Comparison of ENCODE assay signal across 24 cellular contexts in genomic region chr6:7301702-7302101, GRCh38.
"Had no signal": no experiment of that assay in that cellular context is flagged by ENCODE, and none has a peak within 500 bp of the region (broad histone marks: within the 10 kb centered on the region; RNA-seq: fewer than 3 reads in every experiment).

No MANE protein-coding gene starts in this region.

- H3K27me3 Mint-ChIP-seq: dendritic cell treated with granulocyte-macrophage colony-stimulating factor and Interleukin-4, amounts not matched to agents 40 ng/mL and 50 ng/mL, for 4 days; effector memory CD8-positive, alpha-beta T cell; stimulated activated naive B cell treated with anti-CD40 and anti-IgM and Interleukin-4, amounts not matched to agents 10 μg/mL and 1 μg/mL and 100 μg/mL, for 72 hours; stimulated activated naive CD8-positive, alpha-beta T cell treated with anti-CD3 and anti-CD28 coated beads, Interleukin-15, amount 100 ng/mL, for 72 hours had no signal

- H3K9me3 ChIP-seq: esophagus squamous epithelium, gastroesophageal sphincter, mucosa of descending colon, right atrium auricular region, sigmoid colon, testis, tibial nerve, upper lobe of right lung, vagina had no signal

- H3K4me3 Mint-ChIP-seq: dendritic cell treated with granulocyte-macrophage colony-stimulating factor and Interleukin-4, amounts not matched to agents 40 ng/mL and 50 ng/mL, for 4 days; effector memory CD8-positive, alpha-beta T cell; natural killer cell; neural crest cell; stimulated activated naive B cell treated with anti-CD40 and anti-IgM and Interleukin-4, amounts not matched to agents 10 μg/mL and 1 μg/mL and 100 μg/mL, for 72 hours; stimulated activated naive CD8-positive, alpha-beta T cell treated with anti-CD3 and anti-CD28 coated beads, Interleukin-15, amount 100 ng/mL, for 72 hours had no signal

- H3K4me3 ChIP-seq: esophagus squamous epithelium, gastroesophageal sphincter, mucosa of descending colon, right atrium auricular region, sigmoid colon, skin epidermis, testis, tibial nerve, upper lobe of right lung, vagina had no signal

- FAIRE-seq: kidney had no signal

- ATAC-seq: effector memory CD8-positive, alpha-beta T cell; gastroesophageal sphincter; left cardiac atrium; left ventricle myocardium superior; mucosa of descending colon; natural killer cell; stimulated activated naive B cell treated with anti-CD40 and anti-IgM and Interleukin-4, amounts not matched to agents 10 μg/mL and 1 μg/mL and 100 μg/mL, for 72 hours; stimulated activated naive CD8-positive, alpha-beta T cell treated with anti-CD3 and anti-CD28 coated beads, Interleukin-15, amount 100 ng/mL, for 72 hours; upper lobe of right lung had no signal

- H3K9me3 Mint-ChIP-seq: dendritic cell treated with granulocyte-macrophage colony-stimulating factor and Interleukin-4, amounts not matched to agents 40 ng/mL and 50 ng/mL, for 4 days; effector memory CD8-positive, alpha-beta T cell; immature natural killer cell; natural killer cell; neural crest cell; stimulated activated naive B cell treated with anti-CD40 and anti-IgM and Interleukin-4, amounts not matched to agents 10 μg/mL and 1 μg/mL and 100 μg/mL, for 72 hours; stimulated activated naive CD8-positive, alpha-beta T cell treated with anti-CD3 and anti-CD28 coated beads, Interleukin-15, amount 100 ng/mL, for 72 hours had no signal

- H3K27ac Mint-ChIP-seq: dendritic cell treated with granulocyte-macrophage colony-stimulating factor and Interleukin-4, amounts not matched to agents 40 ng/mL and 50 ng/mL, for 4 days; effector memory CD8-positive, alpha-beta T cell; stimulated activated naive B cell treated with anti-CD40 and anti-IgM and Interleukin-4, amounts not matched to agents 10 μg/mL and 1 μg/mL and 100 μg/mL, for 72 hours; stimulated activated naive CD8-positive, alpha-beta T cell treated with anti-CD3 and anti-CD28 coated beads, Interleukin-15, amount 100 ng/mL, for 72 hours had no signal

- DNase-seq: effector memory CD8-positive, alpha-beta T cell; esophagus squamous epithelium; foreskin fibroblast; glutamatergic neuron; immature natural killer cell; kidney; left cardiac atrium; left ventricle myocardium superior; mucosa of descending colon; natural killer cell; sigmoid colon; stimulated activated CD4-positive, alpha-beta T cell treated with anti-CD3 and anti-CD28 coated beads, Interleukin-2, amount 100 ng/mL, for 24 hours; stimulated activated CD4-positive, alpha-beta T cell treated with anti-CD3 and anti-CD28 coated beads, Interleukin-4, amount 100 ng/mL, for 4 hours; stimulated activated naive B cell treated with anti-CD40 and anti-IgM and Interleukin-4, amounts not matched to agents 10 μg/mL and 1 μg/mL and 100 μg/mL, for 72 hours; stimulated activated naive CD8-positive, alpha-beta T cell treated with anti-CD3 and anti-CD28 coated beads, Interleukin-15, amount 100 ng/mL, for 72 hours; testis; upper lobe of right lung had no signal

- H3K27ac ChIP-seq: esophagus squamous epithelium, gastroesophageal sphincter, right atrium auricular region, sigmoid colon, skin epidermis, testis, tibial nerve, upper lobe of right lung, vagina had no signal

- H3K4me1 ChIP-seq: esophagus squamous epithelium, gastroesophageal sphincter, right atrium auricular region, sigmoid colon, testis had no signal

- H3K4me1 Mint-ChIP-seq: neural crest cell had no signal

- H3K27me3 ChIP-seq: esophagus squamous epithelium, gastroesophageal sphincter, right atrium auricular region, sigmoid colon, testis, tibial nerve, upper lobe of right lung, vagina had no signal
